1 cellular context compared by ENCODE assay signal in the genomic region with DNA sequence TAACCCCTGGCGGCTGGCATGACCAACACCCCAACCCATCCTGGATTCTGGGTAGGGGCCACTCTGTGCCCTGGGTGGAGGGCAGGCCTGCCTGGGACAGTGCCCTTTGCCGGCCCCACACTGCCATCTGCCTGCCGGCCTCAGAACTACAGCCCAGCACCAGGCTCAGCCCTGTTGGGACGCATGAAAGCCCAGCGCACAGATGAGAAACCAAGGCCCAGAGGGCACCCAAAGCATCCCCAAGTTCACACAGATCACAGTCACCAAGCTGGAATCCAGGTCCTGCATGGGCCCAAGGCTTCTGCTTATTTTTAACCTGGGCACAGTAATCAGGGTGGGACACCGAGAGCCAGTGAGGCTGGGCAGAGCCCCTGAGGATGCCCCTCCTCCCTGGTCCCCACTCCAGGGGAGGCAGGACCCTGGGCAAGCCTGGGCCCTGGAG.
A peak's percentile ranks its signal among the peaks of the same experiment; 100 is the strongest.
TF ChIP-seq lines count a peak whose summit lies in the region.

No MANE protein-coding gene starts in this region.

TF ChIP-seq in HepG2, 621 proteins besides CTCF, POLR2A, EP300 and RAD21 (continued from another document):
- TF ChIP-seq ZNF687 (CRISPR knock-in tag; IDR thresholded peaks at IDR 0.05) (peak; percentile 37; the same call in 1 of the 2 replicates), HDAC6 (IDR thresholded peaks at IDR 0.05; ENCODE audit: low read depth, low read length) (no peak), BRF2 (CRISPR knock-in tag; IDR thresholded peaks at IDR 0.05) (no peak), SAP130 (CRISPR knock-in tag; IDR thresholded peaks at IDR 0.05; ENCODE audit: low read depth) (no peak), STAG1 (CRISPR knock-in tag; IDR thresholded peaks at IDR 0.05) (peak; percentile 99)
- TF ChIP-seq, protein P1, sequence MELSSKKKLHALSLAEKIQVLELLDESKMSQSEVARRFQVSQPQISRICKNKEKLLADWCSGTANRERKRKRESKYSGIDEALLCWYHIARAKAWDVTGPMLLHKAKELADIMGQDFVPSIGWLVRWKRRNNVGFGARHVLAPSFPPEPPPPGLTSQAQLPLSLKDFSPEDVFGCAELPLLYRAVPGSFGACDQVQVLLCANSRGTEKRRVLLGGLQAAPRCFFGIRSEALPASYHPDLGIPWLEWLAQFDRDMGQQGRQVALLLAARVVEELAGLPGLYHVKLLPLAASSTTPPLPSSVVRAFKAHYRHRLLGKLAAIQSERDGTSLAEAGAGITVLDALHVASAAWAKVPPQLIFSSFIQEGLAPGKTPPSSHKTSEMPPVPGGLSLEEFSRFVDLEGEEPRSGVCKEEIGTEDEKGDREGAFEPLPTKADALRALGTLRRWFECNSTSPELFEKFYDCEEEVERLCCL (CRISPR knock-in tag; IDR thresholded peaks at IDR 0.05; ENCODE audit: borderline replicate concordance) = no peak
TF ChIP-seq in HepG2: peak in this region for 15.
